Comparison of ENCODE assay signal across 8 cellular contexts in genomic region chr14:73491977-73492552, GRCh38. TPM values are rescaled to one million over a fixed set of nuclear protein-coding genes. Genes with fewer than 3 reads are reported as not detected.
A peak's percentile ranks its signal among the peaks of the same experiment; 100 is the strongest.
DNase-seq lines count a peak whose midpoint lies in the region; ATAC-seq and TF ChIP-seq lines count a peak whose summit lies in the region.

No MANE protein-coding gene starts in this region.

- DNase-seq in heart left ventricle (no peak), Right ventricle myocardium superior (no peak), body of pancreas (no peak), mesendoderm (no peak), AG08396 (ENCODE audit: low spot score) (no peak), COR-L47 (lab: John Stamatoyannopoulos, UW) (no peak), GM03348 (ENCODE audit: low spot score) (no peak)

- no peak overlapping the region for H2BK15ac ChIP-seq in mesendoderm (replicated peaks; ENCODE audit: low read depth)

- H3K4me2 ChIP-seq in mesendoderm (ENCODE audit: low read length): peak overlapping the region; percentile 95

- H4K8ac ChIP-seq in mesendoderm (ENCODE audit: low read depth, low read length): no peak overlapping the region

- intact Hi-C loops in heart left ventricle (cut with DNase I) (loop anchor here in 1 of 10 donors (5.0 kb wide), 2 partner anchors 75 to 140 kb away; partner anchors contain the start of gene ACOT2), Right ventricle myocardium superior (cut with DNase I) (no loop called here), body of pancreas (cut with DNase I) (no loop called here)

- H3K27ac ChIP-seq in heart left ventricle: peak overlapping the region in 7 of 12 donors; percentile 83 to 94 (median 89)
- H3K27ac ChIP-seq in body of pancreas: peak overlapping the region in 2 of 4 donors; percentile 64 to 84
- H3K27ac ChIP-seq in mesendoderm (ENCODE audit: low read depth, low read length): no peak overlapping the region
- no peak overlapping the region for H3K27ac ChIP-seq in urinary bladder (ENCODE audit: low read depth)

- H2BK5ac ChIP-seq in mesendoderm (ENCODE audit: low read length): no peak overlapping the region

- no peak overlapping the region for H4K5ac ChIP-seq in mesendoderm (ENCODE audit: low read length)

- no peak overlapping the region for H3K18ac ChIP-seq in mesendoderm (ENCODE audit: low read length)

- peak overlapping the region; percentile 80 for H3K23ac ChIP-seq in mesendoderm (ENCODE audit: low read length)

- H3K27me3 ChIP-seq in heart left ventricle: no peaks in the 10 kb centered on the region
- no peaks in the 10 kb centered on the region for H3K27me3 ChIP-seq in body of pancreas
- no peaks in the 10 kb centered on the region for H3K27me3 ChIP-seq in mesendoderm (ENCODE audit: insufficient read depth, low read length, poor library complexity)

- H3K9me3 ChIP-seq in heart left ventricle (no peaks in the 10 kb centered on the region), body of pancreas (no peaks in the 10 kb centered on the region)

- peak overlapping the region; percentile 98 for H3K9ac ChIP-seq in mesendoderm (ENCODE audit: low read length)

- H3K56ac ChIP-seq in mesendoderm (ENCODE audit: low read length): peak overlapping the region; percentile 99

- 46 to 60% (median 51%) methylated on average over 22 to 28 of the region's 28 CpGs for WGBS in heart left ventricle, 4 donors
- 47% methylated on average over 28 of the region's 28 CpGs; no CpG with 5 or more reads in 1 of the 2 donors for WGBS in body of pancreas, 2 donors
- WGBS in mesendoderm (ENCODE audit: extremely low coverage, insufficient coverage, low lambda C conversion rate): no CpG with 5 or more reads among the region's 28 CpGs
- 46% methylated on average over 28 of the region's 28 CpGs for WGBS in urinary bladder

- ATAC-seq in heart left ventricle (no peak), Right ventricle myocardium superior (ENCODE audit: poor library complexity) (no peak), body of pancreas (no peak)

- peaks cover 13% of the 10 kb centered on the region for H3K79me1 ChIP-seq in mesendoderm (ENCODE audit: low read length)

- no peak overlapping the region for H2AK5ac ChIP-seq in mesendoderm (ENCODE audit: low read length)

- peak overlapping the region; percentile 40 to 92 (median 78) for H3K4me3 ChIP-seq in heart left ventricle
- H3K4me3 ChIP-seq in body of pancreas: peak overlapping the region; percentile 53 to 59
- H3K4me3 ChIP-seq in mesendoderm (ENCODE audit: low read length): peak overlapping the region; percentile 90
- H3K4me3 ChIP-seq in urinary bladder (ENCODE audit: low read depth, low read length): peak overlapping the region; percentile 77

- no peak overlapping the region for H2BK120ac ChIP-seq in mesendoderm (ENCODE audit: low read depth, low read length)

- TF ChIP-seq CTCF in heart left ventricle (IDR thresholded peaks at IDR 0.05) (no peak), body of pancreas (IDR thresholded peaks at IDR 0.05) (no peak)

- peaks cover 13% of the 10 kb centered on the region for H3K79me2 ChIP-seq in mesendoderm (ENCODE audit: control insufficient read depth, insufficient read depth, low read length)

- no peak overlapping the region for H3K4ac ChIP-seq in mesendoderm (ENCODE audit: low read depth, low read length)

- no peak for TF ChIP-seq POLR2A in heart left ventricle (IDR thresholded peaks at IDR 0.05)
- no peak for TF ChIP-seq POLR2A in body of pancreas (IDR thresholded peaks at IDR 0.05)

- H3K4me1 ChIP-seq in heart left ventricle (peaks cover 0 to 43% (median 28%) of the 10 kb centered on the region in 12 donors), body of pancreas (peaks cover 32% of the 10 kb centered on the region), mesendoderm (ENCODE audit: control insufficient read depth, low read depth, low read length) (peaks cover 8% of the 10 kb centered on the region), urinary bladder (ENCODE audit: insufficient read depth) (no peaks in the 10 kb centered on the region)

- H3K36me3 ChIP-seq in heart left ventricle (peaks cover 0 to 24% (median 10%) of the 10 kb centered on the region in 9 donors), body of pancreas (replicated peaks in 1 of 2; ENCODE audit: insufficient read depth in 1 of 2, low read depth in 2 of 2) (no peaks in the 10 kb centered on the region), mesendoderm (ENCODE audit: control insufficient read depth, insufficient read depth, low read length) (no peaks in the 10 kb centered on the region), urinary bladder (ENCODE audit: insufficient read depth) (no peaks in the 10 kb centered on the region)

RNA-seq across cellular contexts. Expression of gene RIOX1, which starts 1.3 kb away (rescaled TPM):
- 10 to 100 TPM in 2 of 9 donors, 1 to 10 TPM in 7; 7.0 to 20.2 (median 9.2) TPM for total RNA-seq in heart left ventricle
- 1 to 10 TPM; 5.0 to 7.5 TPM for polyA plus RNA-seq in heart left ventricle
- 7.1 TPM for total RNA-seq in Right ventricle myocardium superior
- total RNA-seq in body of pancreas: 10 to 100 TPM; 19.7 to 23.4 TPM
- 15.2 TPM for polyA plus RNA-seq in mesendoderm (2013, experiment 1 of 2)
- 15.3 TPM for polyA plus RNA-seq in mesendoderm (2013, experiment 2 of 2)
- total RNA-seq in urinary bladder: 9.9 TPM
- polyA plus RNA-seq in urinary bladder: 9.7 TPM

RNA-seq across cellular contexts. Expression of gene NUMB, which starts 33.7 kb away (rescaled TPM):
- total RNA-seq in heart left ventricle: 10 to 100 TPM; 22.4 to 59.1 (median 35.0) TPM
- 10 to 100 TPM; 18.2 to 28.7 TPM for polyA plus RNA-seq in heart left ventricle
- 37.2 TPM for total RNA-seq in Right ventricle myocardium superior
- total RNA-seq in body of pancreas: 10 to 100 TPM; 43.8 to 45.2 TPM
- 46.8 TPM for polyA plus RNA-seq in mesendoderm (2013, experiment 1 of 2)
- polyA plus RNA-seq in mesendoderm (2013, experiment 2 of 2): 43.6 TPM
- total RNA-seq in urinary bladder: 57.9 TPM
- 52.3 TPM for polyA plus RNA-seq in urinary bladder

RNA-seq across cellular contexts. Expression of gene ACOT1, which starts 44.9 kb away (rescaled TPM):
- total RNA-seq in heart left ventricle (10 to 100 TPM in 7 of 9 donors, 1 to 10 TPM in 2; 6.0 to 34.4 (median 27.0) TPM), Right ventricle myocardium superior (27.4 TPM), body of pancreas (1 to 10 TPM in 1 of 2 donors, not detected in 1; 2.3 TPM), urinary bladder (1.7 TPM)
- polyA plus RNA-seq in heart left ventricle (10 to 100 TPM in 1 of 2 donors, 1 to 10 TPM in 1; 8.4 to 17.2 TPM), urinary bladder (12.0 TPM)
- 0.97 TPM for polyA plus RNA-seq in mesendoderm (2013, experiment 1 of 2)
- 0.64 TPM for polyA plus RNA-seq in mesendoderm (2013, experiment 2 of 2)

Comparison
In these comparisons a context has a peak if more than half of its experiments do, and no peak if none do; other contexts are left out.
1. H3K27ac ChIP-seq: peak in heart left ventricle (7 of 12); none in mesendoderm (single experiment) and urinary bladder (single experiment).
2. Peak in every context shown above with its lines, with median percentiles within 50 percentile points of each other: H3K4me3 ChIP-seq.